In genomic region chr12:6345319-6346071, GRCh38 we compare ENCODE assay signal across 8 cellular contexts. TPM values are rescaled to one million over a fixed set of nuclear protein-coding genes. Genes with fewer than 3 reads are reported as not detected.
DNase-seq lines count a peak whose midpoint lies in the region; ATAC-seq, FAIRE-seq and TF ChIP-seq lines count a peak whose summit lies in the region.

No MANE protein-coding gene starts in this region.

- ATAC-seq in HG03378 (IDR thresholded peaks at IDR 0.05; ENCODE audit: unreplicated experiment): no peak
- no peak for ATAC-seq in GM19455 (IDR thresholded peaks at IDR 0.05; ENCODE audit: unreplicated experiment)
- ATAC-seq in GM21723 (IDR thresholded peaks at IDR 0.05; ENCODE audit: unreplicated experiment): no peak

- H3K36me3 ChIP-seq in Loucy (ENCODE audit: insufficient read depth, low read length): no peaks in the 10 kb centered on the region
- H3K36me3 ChIP-seq in kidney (ENCODE audit: control insufficient read depth in 1 of 2, insufficient read depth in 2 of 2, low read length in 2 of 2): peaks cover 2 to 3% of the 10 kb centered on the region in 2 donors
- H3K36me3 ChIP-seq in tibial nerve: no peaks in the 10 kb centered on the region

- H3K9ac ChIP-seq in Loucy (ENCODE audit: low read depth, low read length, poor library complexity, severe bottlenecking) (peak overlapping the region; percentile 28), kidney (ENCODE audit: low read length in 2 of 2) (peak overlapping the region in 1 of 2 donors; percentile 6)

- H3K27me3 ChIP-seq in Loucy (ENCODE audit: insufficient read depth, low read length, poor library complexity, severe bottlenecking) (peaks cover 11% of the 10 kb centered on the region), tibial nerve (no peaks in the 10 kb centered on the region)

- DNase-seq in AG08396 (ENCODE audit: low spot score): peak; percentile 86
- peak; percentile 75 for DNase-seq in kidney
- DNase-seq in tibial nerve (ENCODE audit: low spot score in 2 of 2): no peak

- TF ChIP-seq EP300 in tibial nerve (IDR thresholded peaks at IDR 0.05): peak in 1 of 2 donors; percentile 58

- H3K27ac ChIP-seq in adipose tissue (ENCODE audit: low read depth, low read length): peak overlapping the region; percentile 83
- H3K27ac ChIP-seq in kidney (ENCODE audit: low read depth in 2 of 2, low read length in 2 of 2): peak overlapping the region; percentile 3 to 49
- H3K27ac ChIP-seq in tibial nerve: peak overlapping the region in 3 of 4 donors; percentile 73 to 99 (median 79)

- H3F3A ChIP-seq in Loucy (ENCODE audit: low read depth): no peaks in the 10 kb centered on the region

- no peak for TF ChIP-seq POLR2A in tibial nerve (IDR thresholded peaks at IDR 0.05)

- no peak overlapping the region for H2AFZ ChIP-seq in Loucy (ENCODE audit: low read length)

- peak overlapping the region; percentile 22 for H3K4me2 ChIP-seq in Loucy (ENCODE audit: low read depth, low read length, poor library complexity, severe bottlenecking)

- 47 to 68% (median 62%) methylated on average over 9 of the region's 9 CpGs for WGBS in adipose tissue, 3 donors
- 58 to 61% methylated on average over 9 of the region's 9 CpGs for WGBS in tibial nerve, 2 donors

- intact Hi-C loops in kidney (cut with DNase I): no loop called here

- H3K9me3 ChIP-seq in Loucy (ENCODE audit: insufficient read depth, low read depth, low read length) (no peaks in the 10 kb centered on the region), kidney (ENCODE audit: control insufficient read depth in 1 of 2, low read length in 2 of 2) (no peaks in the 10 kb centered on the region), tibial nerve (no peaks in the 10 kb centered on the region)

- H3K4me3 ChIP-seq in Loucy (ENCODE audit: low read length, poor library complexity, severe bottlenecking): no peak overlapping the region
- H3K4me3 ChIP-seq in kidney (ENCODE audit: low read length in 2 of 2): no peak overlapping the region
- no peak overlapping the region for H3K4me3 ChIP-seq in tibial nerve

- H3K79me2 ChIP-seq in Loucy (ENCODE audit: insufficient read depth, low read length): peaks cover 26% of the 10 kb centered on the region

- TF ChIP-seq CTCF in Loucy (conservative IDR thresholded peaks at IDR 0.05; ENCODE audit: low read length): no peak
- no peak for TF ChIP-seq CTCF in kidney (IDR thresholded peaks at IDR 0.05; ENCODE audit: borderline replicate concordance, extremely low read depth, insufficient read depth)
- no peak for TF ChIP-seq CTCF in tibial nerve (IDR thresholded peaks at IDR 0.05)

- FAIRE-seq in kidney (lab: Jason Lieb, UNC): no peak

- peaks cover 13% of the 10 kb centered on the region for H4K20me1 ChIP-seq in Loucy (ENCODE audit: insufficient read depth, low read length, poor library complexity, severe bottlenecking)

- H3K9me2 ChIP-seq in Loucy (replicated peaks; ENCODE audit: low read depth, low read length): no peaks in the 10 kb centered on the region

- H3K4me1 ChIP-seq in Loucy (ENCODE audit: insufficient read depth, low read length, poor library complexity, severe bottlenecking) (peaks cover 57% of the 10 kb centered on the region), kidney (ENCODE audit: control insufficient read depth in 1 of 2, insufficient read depth in 1 of 2, low read depth in 1 of 2, low read length in 2 of 2) (peaks cover 21 to 46% of the 10 kb centered on the region in 2 donors), tibial nerve (peaks cover 4 to 62% (median 38%) of the 10 kb centered on the region in 4 donors)

RNA-seq across cellular contexts. Expression of gene TNFRSF1A, which starts 3.6 kb away (rescaled TPM):
- polyA plus RNA-seq in adipose tissue: 100 to 1,000 TPM in 1 of 3 donors, 10 to 100 TPM in 2; 46.8 to 238 (median 68.9) TPM
- total RNA-seq in kidney: 186 TPM
- polyA plus RNA-seq in kidney (ENCODE audit: insufficient read depth, low read depth, low replicate concordance): 99.6 TPM
- 100 to 1,000 TPM; 196 to 437 (median 306) TPM for total RNA-seq in tibial nerve

RNA-seq across cellular contexts. Expression of gene SCNN1A, which starts 29.9 kb away (rescaled TPM):
- polyA plus RNA-seq in adipose tissue (10 to 100 TPM in 1 of 3 donors, 1 to 10 TPM in 2; 1.0 to 17.0 (median 5.0) TPM), kidney (ENCODE audit: insufficient read depth, low read depth, low replicate concordance) (225 TPM)
- total RNA-seq in kidney (452 TPM), tibial nerve (10 to 100 TPM; 15.9 to 46.5 (median 18.8) TPM)

RNA-seq across cellular contexts. Expression of gene PLEKHG6, which starts 35.0 kb away (rescaled TPM):
- polyA plus RNA-seq in adipose tissue (100 to 1,000 TPM in 1 of 3 donors, 1 to 10 TPM in 2; 8.7 to 117 (median 9.8) TPM), kidney (ENCODE audit: insufficient read depth, low read depth, low replicate concordance) (2.9 TPM)
- total RNA-seq in kidney (2.5 TPM), tibial nerve (10 to 100 TPM in 1 of 4 donors, 1 to 10 TPM in 2, not detected in 1; 2.9 to 15.3 (median 7.6) TPM)

RNA-seq across cellular contexts. Expression of gene LTBR, which starts 38.5 kb away (rescaled TPM):
- polyA plus RNA-seq in adipose tissue: 100 to 1,000 TPM in 1 of 3 donors, 10 to 100 TPM in 2; 53.4 to 132 (median 60.0) TPM
- total RNA-seq in kidney: 114 TPM
- 77.8 TPM for polyA plus RNA-seq in kidney (ENCODE audit: insufficient read depth, low read depth, low replicate concordance)
- 100 to 1,000 TPM; 119 to 234 (median 151) TPM for total RNA-seq in tibial nerve

Comparison
In these comparisons a context has a peak if more than half of its experiments do, and no peak if none do; other contexts are left out.
1. DNase-seq: peak in AG08396 (single experiment) and kidney (single experiment); none in tibial nerve (0 of 2).
2. H3K27ac ChIP-seq: peak in every context shown above with its lines; median percentile 83 in adipose tissue; 79 in tibial nerve; 26 in kidney.